22 cellular contexts compared by ENCODE assay signal in the genomic region with DNA sequence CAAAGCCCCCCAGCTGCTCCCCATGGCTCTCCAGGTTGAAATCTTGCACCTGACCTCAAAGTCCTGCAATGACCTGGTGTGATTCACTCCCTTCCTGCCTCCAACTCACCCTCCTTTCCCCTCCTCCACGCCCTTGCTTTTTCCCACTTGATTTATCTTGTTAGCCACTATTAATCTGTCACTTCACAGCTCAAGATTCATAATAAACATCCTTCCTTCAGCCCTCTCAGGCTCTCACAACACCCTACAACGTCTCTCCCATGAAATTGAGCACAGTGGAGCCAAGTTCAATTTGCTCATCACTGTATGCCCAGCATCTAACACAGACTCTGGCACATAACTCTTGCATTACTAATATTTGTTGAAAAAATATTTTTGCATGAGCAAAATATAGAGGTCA.
"Had no signal": no experiment of that assay in that cellular context is flagged by ENCODE, and none has a peak within 500 bp of the region (broad histone marks: within the 10 kb centered on the region; RNA-seq: fewer than 3 reads in every experiment).

No MANE protein-coding gene starts in this region.

- H3K9me3 Mint-ChIP-seq: activated CD4-positive, alpha-beta memory T cell treated with anti-CD3 and anti-CD28 coated beads, Interleukin-2, amount 10 ng/mL, durations not matched to agents 7 days and 5 days; activated naive CD4-positive, alpha-beta T cell treated with anti-CD3 and anti-CD28 coated beads, Interleukin-2, amount 10 ng/mL, durations not matched to agents 7 days and 5 days; activated naive CD8-positive, alpha-beta T cell treated with anti-CD3 and anti-CD28 coated beads for 36 hours; activated T-helper 17 cell treated with anti-CD3 and anti-CD28 coated beads, Interleukin-2, amount 50 U/mL, for 72 hours; T-cell had no signal

- H3K4me3 ChIP-seq: breast epithelium, SK-N-MC had no signal

- H3K36me3 Mint-ChIP-seq: activated naive CD4-positive, alpha-beta T cell treated with anti-CD3 and anti-CD28 coated beads, Interleukin-2, amount 10 ng/mL, durations not matched to agents 7 days and 5 days; activated naive CD8-positive, alpha-beta T cell treated with anti-CD3 and anti-CD28 coated beads for 36 hours; T-cell had no signal

- H3K4me1 Mint-ChIP-seq: activated CD4-positive, alpha-beta memory T cell treated with anti-CD3 and anti-CD28 coated beads, Interleukin-2, amount 10 ng/mL, durations not matched to agents 7 days and 5 days; activated CD4-positive, alpha-beta T cell treated with anti-CD3 and anti-CD28 coated beads for 36 hours; activated naive CD4-positive, alpha-beta T cell treated with anti-CD3 and anti-CD28 coated beads, Interleukin-2, amount 10 ng/mL, durations not matched to agents 7 days and 5 days; activated naive CD8-positive, alpha-beta T cell treated with anti-CD3 and anti-CD28 coated beads for 36 hours; activated T-helper 17 cell treated with anti-CD3 and anti-CD28 coated beads, Interleukin-2, amount 50 U/mL, for 72 hours; T-cell had no signal

- H3K4me1 ChIP-seq: breast epithelium had no signal

- H3K9me3 ChIP-seq: breast epithelium had no signal

- H3K36me3 ChIP-seq: breast epithelium had no signal

- H3K27ac ChIP-seq: breast epithelium, SK-N-MC, VCaP had no signal

- H3K27me3 Mint-ChIP-seq: activated CD4-positive, alpha-beta T cell treated with anti-CD3 and anti-CD28 coated beads for 36 hours had no signal

- DNase-seq: activated CD4-positive, alpha-beta memory T cell treated with anti-CD3 and anti-CD28 coated beads, Interleukin-2, amount 10 ng/mL, durations not matched to agents 7 days and 5 days; activated CD4-positive, alpha-beta T cell treated with anti-CD3 and anti-CD28 coated beads for 36 hours; activated CD4-positive, alpha-beta T cell treated with anti-CD3 and anti-CD28 coated beads, Interleukin-2, amount 50 U/mL, for 1 hour; activated gamma-delta T cell treated with Interleukin-2 at 50 U/mL for 16 hours; activated naive CD4-positive, alpha-beta T cell treated with anti-CD3 and anti-CD28 coated beads, Interleukin-2, amount 10 ng/mL, durations not matched to agents 7 days and 5 days; activated naive CD8-positive, alpha-beta T cell treated with anti-CD3 and anti-CD28 coated beads for 36 hours; activated T-cell treated with anti-CD3 and anti-CD28 coated beads for 4 hours; activated T-cell treated with anti-CD3 and anti-CD28 coated beads, Interleukin-2, amount 50 U/mL, for 48 hours; caudate nucleus; MM.1S; NCI-H1105; NCI-H1436; NCI-H1694 treated with DMSO at 0.1 percent for 48 hours; NCI-H2029 treated with DMSO at 0.1 percent for 48 hours; NCI-H526; NCI-H82; T-cell; T-helper 2 cell had no signal

- H3K4me3 Mint-ChIP-seq: activated CD4-positive, alpha-beta memory T cell treated with anti-CD3 and anti-CD28 coated beads, Interleukin-2, amount 10 ng/mL, durations not matched to agents 7 days and 5 days; activated CD4-positive, alpha-beta T cell treated with anti-CD3 and anti-CD28 coated beads for 36 hours; activated naive CD4-positive, alpha-beta T cell treated with anti-CD3 and anti-CD28 coated beads, Interleukin-2, amount 10 ng/mL, durations not matched to agents 7 days and 5 days; activated naive CD8-positive, alpha-beta T cell treated with anti-CD3 and anti-CD28 coated beads for 36 hours; activated T-helper 17 cell treated with anti-CD3 and anti-CD28 coated beads, Interleukin-2, amount 50 U/mL, for 72 hours; T-cell had no signal

- H3K27ac Mint-ChIP-seq: activated CD4-positive, alpha-beta memory T cell treated with anti-CD3 and anti-CD28 coated beads, Interleukin-2, amount 10 ng/mL, durations not matched to agents 7 days and 5 days; activated CD4-positive, alpha-beta T cell treated with anti-CD3 and anti-CD28 coated beads for 36 hours; activated naive CD4-positive, alpha-beta T cell treated with anti-CD3 and anti-CD28 coated beads, Interleukin-2, amount 10 ng/mL, durations not matched to agents 7 days and 5 days; activated naive CD8-positive, alpha-beta T cell treated with anti-CD3 and anti-CD28 coated beads for 36 hours; activated T-helper 17 cell treated with anti-CD3 and anti-CD28 coated beads, Interleukin-2, amount 50 U/mL, for 72 hours; T-cell had no signal

- H3K27me3 ChIP-seq: breast epithelium had no signal

- ATAC-seq: activated CD4-positive, alpha-beta T cell treated with anti-CD3 and anti-CD28 coated beads for 36 hours; activated T-helper 17 cell treated with anti-CD3 and anti-CD28 coated beads, Interleukin-2, amount 50 U/mL, for 72 hours; T-cell had no signal
